Comparison of ENCODE assay signal across 15 cellular contexts in genomic region chr14:50319721-50320120, GRCh38. TPM values are rescaled to one million over a fixed set of nuclear protein-coding genes. Genes with fewer than 3 reads are reported as not detected.
DNase-seq lines count a peak whose midpoint lies in the region; ATAC-seq and TF ChIP-seq lines count a peak whose summit lies in the region.
"Had no signal": no experiment of that assay in that cellular context is flagged by ENCODE, and none has a peak within 500 bp of the region (broad histone marks: within the 10 kb centered on the region; RNA-seq: fewer than 3 reads in every experiment).

No MANE protein-coding gene starts in this region.

- WGBS in smooth muscle cell (ENCODE audit: low lambda C conversion rate), result 93% methylated on average over 2 of the region's 2 CpGs

- peaks cover 24% of the 10 kb centered on the region for H3K36me3 Mint-ChIP-seq in activated naive CD8-positive, alpha-beta T cell treated with anti-CD3 and anti-CD28 coated beads for 36 hours

- H3K9me3 ChIP-seq in smooth muscle cell (replicated peaks; ENCODE audit: low read depth), result no peaks in the 10 kb centered on the region
- H3K9me3 ChIP-seq: stomach had no signal

- H2AFZ ChIP-seq in KMS-11 (ENCODE audit: low read depth) (no peak overlapping the region), smooth muscle cell (ENCODE audit: low read depth) (no peak overlapping the region)

- no peaks in the 10 kb centered on the region for H3K27me3 Mint-ChIP-seq in activated naive CD8-positive, alpha-beta T cell treated with anti-CD3 and anti-CD28 coated beads for 36 hours
- H3K27me3 Mint-ChIP-seq: activated naive CD8-positive, alpha-beta T cell treated with anti-CD3 and anti-CD28 coated beads, Interleukin-2, amount 10 ng/mL, durations not matched to agents 7 days and 5 days had no signal

- H3K27me3 ChIP-seq in KMS-11 (ENCODE audit: insufficient read depth, low read depth) (no peaks in the 10 kb centered on the region), foreskin keratinocyte (no peaks in the 10 kb centered on the region), smooth muscle cell (ENCODE audit: low read depth) (no peaks in the 10 kb centered on the region)
- H3K27me3 ChIP-seq: BLaER1, stomach had no signal

- no peak overlapping the region for H3K4me3 ChIP-seq in KMS-11 (IDR thresholded peaks at IDR 0.05; ENCODE audit: insufficient read depth, low read depth, low read length)
- H3K4me3 ChIP-seq in smooth muscle cell, result no peak overlapping the region
- H3K4me3 ChIP-seq: BLaER1 had no signal

- no peaks in the 10 kb centered on the region for H3K36me3 ChIP-seq in KMS-11 (ENCODE audit: insufficient read depth)
- H3K36me3 ChIP-seq in smooth muscle cell (ENCODE audit: low read depth), result no peaks in the 10 kb centered on the region

- ATAC-seq in foreskin keratinocyte, result no peak
- ATAC-seq in HG03521 (IDR thresholded peaks at IDR 0.05; ENCODE audit: unreplicated experiment), result no peak

- H3K27ac ChIP-seq in KMS-11 (no peak overlapping the region), foreskin keratinocyte (peak overlapping the region; percentile 97), smooth muscle cell (ENCODE audit: low read depth) (peak overlapping the region; percentile 94)
- H3K27ac ChIP-seq: BLaER1 had no signal

- peaks cover 37% of the 10 kb centered on the region for H3K4me1 Mint-ChIP-seq in activated naive CD8-positive, alpha-beta T cell treated with anti-CD3 and anti-CD28 coated beads for 36 hours

- H3K27ac Mint-ChIP-seq in activated naive CD8-positive, alpha-beta T cell treated with anti-CD3 and anti-CD28 coated beads for 36 hours, result peak overlapping the region; percentile 29
- H3K27ac Mint-ChIP-seq: activated naive CD8-positive, alpha-beta T cell treated with anti-CD3 and anti-CD28 coated beads, Interleukin-2, amount 10 ng/mL, durations not matched to agents 7 days and 5 days had no signal

- peaks cover 23% of the 10 kb centered on the region for H3K4me1 ChIP-seq in KMS-11 (ENCODE audit: low read depth, poor library complexity, severe bottlenecking)
- H3K4me1 ChIP-seq in foreskin keratinocyte, result peaks cover 17% of the 10 kb centered on the region
- no peaks in the 10 kb centered on the region for H3K4me1 ChIP-seq in smooth muscle cell (ENCODE audit: low read depth)

- no peak for DNase-seq in activated naive CD8-positive, alpha-beta T cell treated with anti-CD3 and anti-CD28 coated beads for 36 hours
- DNase-seq in foreskin keratinocyte (no peak), smooth muscle cell (lab: John Stamatoyannopoulos, UW; ENCODE audit: unreplicated experiment) (no peak), GDM1 (lab: John Stamatoyannopoulos, UW) (no peak)
- DNase-seq in effector CD8-positive, alpha-beta T cell (lab: John Stamatoyannopoulos, UW), result no peak
- DNase-seq: activated CD4-positive, CD25-positive, alpha-beta regulatory T cell treated with anti-CD3 and anti-CD28 coated beads, Interleukin-2, amount 50 U/mL, for 72 hours; activated naive CD8-positive, alpha-beta T cell treated with anti-CD3 and anti-CD28 coated beads, Interleukin-2, amount 10 ng/mL, durations not matched to agents 7 days and 5 days; KBM-7; NCI-H1436; NCI-H226; SHP77 treated with DMSO at 0.1 percent for 48 hours; stomach had no signal

- H3K79me2 ChIP-seq in KMS-11 (ENCODE audit: insufficient read depth, low read depth) (no peaks in the 10 kb centered on the region), smooth muscle cell (ENCODE audit: low read depth) (peaks cover 8% of the 10 kb centered on the region)

- no peaks in the 10 kb centered on the region for H3F3A ChIP-seq in smooth muscle cell (ENCODE audit: low read depth)

- H3K4me3 Mint-ChIP-seq in activated naive CD8-positive, alpha-beta T cell treated with anti-CD3 and anti-CD28 coated beads for 36 hours, result no peak overlapping the region
- H3K4me3 Mint-ChIP-seq: activated naive CD8-positive, alpha-beta T cell treated with anti-CD3 and anti-CD28 coated beads, Interleukin-2, amount 10 ng/mL, durations not matched to agents 7 days and 5 days had no signal

- TF ChIP-seq CTCF in KMS-11 (conservative IDR thresholded peaks at IDR 0.05; ENCODE audit: low read depth, low read length) (no peak), foreskin keratinocyte (conservative IDR thresholded peaks at IDR 0.05) (no peak), smooth muscle cell (IDR thresholded peaks at IDR 0.05; ENCODE audit: borderline replicate concordance, insufficient read depth, poor library complexity, severe bottlenecking) (no peak)

- H3K4me2 ChIP-seq in KMS-11 (peak overlapping the region; percentile 39; the same call in 1 of the 2 replicates), smooth muscle cell (no peak overlapping the region)
- H3K4me2 ChIP-seq: BLaER1 had no signal

- H4K20me1 ChIP-seq in KMS-11 (ENCODE audit: insufficient read depth) (no peaks in the 10 kb centered on the region), smooth muscle cell (ENCODE audit: low read depth) (no peaks in the 10 kb centered on the region)

- H3K9ac ChIP-seq in KMS-11, result no peak overlapping the region
- no peak overlapping the region for H3K9ac ChIP-seq in smooth muscle cell (ENCODE audit: low read depth)
- H3K9ac ChIP-seq: BLaER1 had no signal

- peaks cover 3% of the 10 kb centered on the region for H3K9me3 Mint-ChIP-seq in activated naive CD8-positive, alpha-beta T cell treated with anti-CD3 and anti-CD28 coated beads for 36 hours
- H3K9me3 Mint-ChIP-seq: activated naive CD8-positive, alpha-beta T cell treated with anti-CD3 and anti-CD28 coated beads, Interleukin-2, amount 10 ng/mL, durations not matched to agents 7 days and 5 days had no signal

RNA-seq across cellular contexts. Expression of gene DMAC2L, which starts 7.6 kb away (rescaled TPM):
- total RNA-seq in activated naive CD8-positive, alpha-beta T cell treated with anti-CD3 and anti-CD28 coated beads for 36 hours, result 10 to 100 TPM; 14.5 to 18.1 TPM
- 7.7 and 7.8 TPM in 2 replicates for total RNA-seq in foreskin keratinocyte
- polyA plus RNA-seq in foreskin keratinocyte, result 8.0 and 8.8 TPM in 2 replicates
- 1.6 and 14.5 TPM in 2 replicates for total RNA-seq in smooth muscle cell
- 5.7 and 8.5 TPM in 2 replicates for polyA plus RNA-seq in smooth muscle cell

RNA-seq across cellular contexts. Expression of gene L2HGDH, which starts 7.7 kb away (rescaled TPM):
- total RNA-seq in activated naive CD8-positive, alpha-beta T cell treated with anti-CD3 and anti-CD28 coated beads for 36 hours, result 10 to 100 TPM; 21.1 to 21.6 TPM
- total RNA-seq in foreskin keratinocyte (7.2 and 9.1 TPM in 2 replicates), smooth muscle cell (3.5 and 4.2 TPM in 2 replicates)
- polyA plus RNA-seq in foreskin keratinocyte (2.7 and 3.7 TPM in 2 replicates), smooth muscle cell (3.0 and 4.6 TPM in 2 replicates)
